Comparison of ENCODE assay signal across 34 cellular contexts in the genomic region with DNA sequence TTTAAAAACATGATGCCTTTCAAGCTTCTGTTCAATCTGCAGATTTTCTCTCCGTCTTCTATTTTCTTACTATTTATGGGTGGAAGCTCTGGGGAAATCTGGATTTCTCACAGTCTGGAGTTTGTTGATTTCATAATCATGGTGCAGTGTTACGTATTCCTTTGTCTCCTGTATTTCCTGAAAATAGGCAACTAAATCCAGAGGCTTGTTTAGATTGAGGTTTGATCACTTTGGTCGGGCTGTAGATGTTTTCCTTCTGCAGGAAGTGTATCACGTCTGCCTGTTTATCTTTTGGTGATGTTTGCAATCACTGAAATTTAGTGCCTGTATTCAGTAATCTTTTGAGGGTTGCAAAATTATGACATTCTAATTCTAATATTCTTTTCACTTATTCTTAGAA.
"Had no signal": no experiment of that assay in that cellular context is flagged by ENCODE, and none has a peak within 500 bp of the region (broad histone marks: within the 10 kb centered on the region; RNA-seq: fewer than 3 reads in every experiment).

No MANE protein-coding gene starts in this region.

- H3K4me3 ChIP-seq: adrenal gland, PC-9 had no signal

- H3K27ac Mint-ChIP-seq: activated B cell treated with CpG ODN at 0.5 μM for 24 hours; activated CD4-positive, alpha-beta memory T cell treated with anti-CD3 and anti-CD28 coated beads for 36 hours; activated naive CD4-positive, alpha-beta T cell treated with anti-CD3 and anti-CD28 coated beads for 36 hours; activated naive CD4-positive, alpha-beta T cell treated with anti-CD3 and anti-CD28 coated beads, Interleukin-2, amount 50 U/mL, for 72 hours; activated T-helper 1 cell treated with anti-CD3 and anti-CD28 coated beads, Interleukin-12 subunit alpha, Interleukin-12 subunit beta, Interleukin-2, Interleukin-4 antibody, amounts not matched to agents 30 ng/mL and 10 ng/mL and 1 ng/mL, durations not matched to agents 14 hours and 24 hours and 36 hours; brain had no signal

- H3K9me3 Mint-ChIP-seq: activated T-helper 1 cell treated with anti-CD3 and anti-CD28 coated beads, Interleukin-12 subunit alpha, Interleukin-12 subunit beta, Interleukin-2, Interleukin-4 antibody, amounts not matched to agents 30 ng/mL and 10 ng/mL and 1 ng/mL, durations not matched to agents 14 hours and 24 hours and 36 hours; brain had no signal

- H3K9me3 ChIP-seq: adrenal gland had no signal

- H3K27me3 ChIP-seq: adrenal gland had no signal

- H2AFZ ChIP-seq: PC-9 had no signal

- H3K4me1 ChIP-seq: adrenal gland had no signal

- H3K27ac ChIP-seq: adrenal gland, PC-9, VCaP had no signal

- DNase-seq: activated B cell treated with CpG ODN at 0.5 μM for 24 hours; activated CD4-positive, alpha-beta memory T cell treated with anti-CD3 and anti-CD28 coated beads for 36 hours; activated CD4-positive, alpha-beta T cell treated with anti-CD3 and anti-CD28 coated beads for 4 hours; activated CD4-positive, alpha-beta T cell treated with anti-CD3 and anti-CD28 coated beads, Interleukin-2, amount 50 U/mL, for 1 hour; activated CD4-positive, CD25-positive, alpha-beta regulatory T cell treated with anti-CD3 and anti-CD28 coated beads, Interleukin-2, amount 50 U/mL, for 72 hours; activated CD8-positive, alpha-beta memory T cell treated with anti-CD3 and anti-CD28 coated beads, Interleukin-2, amount 50 U/mL, for 4 hours; activated gamma-delta T cell treated with Interleukin-2 at 50 U/mL for 16 hours; activated naive CD4-positive, alpha-beta T cell treated with anti-CD3 and anti-CD28 coated beads for 36 hours; activated T-cell treated with anti-CD3 and anti-CD28 coated beads for 4 hours; activated T-cell treated with anti-CD3 and anti-CD28 coated beads, Interleukin-2, amount 50 U/mL, for 4 hours; adrenal gland; anterior cingulate cortex; Kasumi-1; KG1; MM.1S; MV-4-11; NCI-H1092; NCI-H1436 treated with DMSO at 0.1 percent for 48 hours; NCI-H1694 treated with DMSO at 0.1 percent for 48 hours; NCI-H2029; NCI-H345; NCI-H510A; NCI-H526; NCI-H748 treated with DMSO at 0.1 percent for 48 hours; PC-9; Right ventricle myocardium superior; SW 1271; T-helper 1 cell; T-helper 2 cell; T-helper 9 cell had no signal

- H3K4me3 Mint-ChIP-seq: activated B cell treated with CpG ODN at 0.5 μM for 24 hours; activated CD4-positive, alpha-beta memory T cell treated with anti-CD3 and anti-CD28 coated beads for 36 hours; activated naive CD4-positive, alpha-beta T cell treated with anti-CD3 and anti-CD28 coated beads for 36 hours; activated T-cell treated with anti-CD3 and anti-CD28 coated beads, Interleukin-2, amount 50 U/mL, for 4 hours; activated T-helper 1 cell treated with anti-CD3 and anti-CD28 coated beads, Interleukin-12 subunit alpha, Interleukin-12 subunit beta, Interleukin-2, Interleukin-4 antibody, amounts not matched to agents 30 ng/mL and 10 ng/mL and 1 ng/mL, durations not matched to agents 14 hours and 24 hours and 36 hours; brain had no signal

- H3K36me3 Mint-ChIP-seq: activated CD4-positive, alpha-beta memory T cell treated with anti-CD3 and anti-CD28 coated beads for 36 hours; activated naive CD4-positive, alpha-beta T cell treated with anti-CD3 and anti-CD28 coated beads, Interleukin-2, amount 50 U/mL, for 72 hours; brain had no signal

- H3K4me2 ChIP-seq: PC-9 had no signal

- H3K4me1 Mint-ChIP-seq: activated B cell treated with CpG ODN at 0.5 μM for 24 hours had no signal

- H3K36me3 ChIP-seq: adrenal gland had no signal

- H3K27me3 Mint-ChIP-seq: activated B cell treated with CpG ODN at 0.5 μM for 24 hours; activated CD4-positive, alpha-beta memory T cell treated with anti-CD3 and anti-CD28 coated beads for 36 hours; brain had no signal
